ENCODE assay signal across 11 cellular contexts in genomic region chr5:95836544-95836943, GRCh38. TPM values are rescaled to one million over a fixed set of nuclear protein-coding genes. Genes with fewer than 3 reads are reported as not detected.
DNase-seq lines count a peak whose midpoint lies in the region; ATAC-seq and TF ChIP-seq lines count a peak whose summit lies in the region.
"Had no signal": no experiment of that assay in that cellular context is flagged by ENCODE, and none has a peak within 500 bp of the region (broad histone marks: within the 10 kb centered on the region; RNA-seq: fewer than 3 reads in every experiment).

No MANE protein-coding gene starts in this region.

- TF ChIP-seq RAD21 in IMR-90 (IDR thresholded peaks at IDR 0.05; ENCODE audit: low read length) = no peak

- H2AK5ac ChIP-seq in IMR-90 (ENCODE audit: low read depth, low read length) = no peak overlapping the region

- TF ChIP-seq EP300 in esophagus muscularis mucosa (IDR thresholded peaks at IDR 0.05) = no peak
- no peak for TF ChIP-seq EP300 in suprapubic skin (IDR thresholded peaks at IDR 0.05)

- no peaks in the 10 kb centered on the region for H3K79me1 ChIP-seq in IMR-90 (ENCODE audit: low read depth in 1 of 2, low read length in 2 of 2)

- no peaks in the 10 kb centered on the region for H3K27me3 ChIP-seq in IMR-90 (ENCODE audit: control insufficient read depth, insufficient read depth, low read length)
- no peaks in the 10 kb centered on the region for H3K27me3 ChIP-seq in esophagus muscularis mucosa
- no peaks in the 10 kb centered on the region for H3K27me3 ChIP-seq in suprapubic skin

- H3K9me3 ChIP-seq in IMR-90 (ENCODE audit: control insufficient read depth, insufficient read depth, low read length) = no peaks in the 10 kb centered on the region
- no peaks in the 10 kb centered on the region for H3K9me3 ChIP-seq in esophagus muscularis mucosa
- no peaks in the 10 kb centered on the region for H3K9me3 ChIP-seq in suprapubic skin

- no peak overlapping the region for H4K5ac ChIP-seq in IMR-90 (ENCODE audit: low read depth, low read length)

- H3K9ac ChIP-seq in IMR-90 (ENCODE audit: low read depth, low read length) = no peak overlapping the region

- TF ChIP-seq POLR2A in IMR-90 (IDR thresholded peaks at IDR 0.05; ENCODE audit: low read depth, low read length) (no peak), esophagus muscularis mucosa (IDR thresholded peaks at IDR 0.05; ENCODE audit: low read depth) (no peak), suprapubic skin (IDR thresholded peaks at IDR 0.05) (no peak)

- POLR2A ChIA-PET in IMR-90 (lab: Charles Lee; ENCODE audit: unreplicated experiment) = interaction anchor here (0.6 kb wide), 1 partner anchor 44 kb away, joined by 4 read pairs; no protein-coding TSS in a partner anchor

- H4K91ac ChIP-seq in IMR-90 (ENCODE audit: insufficient read depth, low read depth, low read length) = no peak overlapping the region

- CTCF ChIA-PET in IMR-90 (lab: Yijun Ruan, JAX) = interaction anchor here (1.5 kb wide), 1 partner anchor 10 kb away, joined by 3 read pairs; no protein-coding TSS in a partner anchor

- no peak overlapping the region for H3K27ac ChIP-seq in IMR-90 (ENCODE audit: insufficient read depth, low read length)
- H3K27ac ChIP-seq in esophagus muscularis mucosa (replicated peaks in 1 of 4) = peak overlapping the region in 3 of 4 donors; percentile 2 to 86 (median 16)
- peak overlapping the region; percentile 88 for H3K27ac ChIP-seq in suprapubic skin

- peak overlapping the region; percentile 7; the same call in 1 of the 2 replicates for H2BK20ac ChIP-seq in IMR-90 (ENCODE audit: low read depth, low read length)

- H3K18ac ChIP-seq in IMR-90 (ENCODE audit: low read depth, low read length) = no peak overlapping the region

- no TSS peak for BruUV-seq in IMR-90 (replicated peaks; lab: Mats Ljungman, UMichigan)

- H3K4ac ChIP-seq in IMR-90 (ENCODE audit: low read depth, low read length) = no peak overlapping the region

- intact Hi-C loops in IMR-90 (cut with micrococcal nuclease) = no loop called here
- intact Hi-C loops in esophagus muscularis mucosa (cut with DNase I) = no loop called here

- no peak overlapping the region for H3K56ac ChIP-seq in IMR-90 (ENCODE audit: extremely low read depth, insufficient read depth, low read length)

- no peaks in the 10 kb centered on the region for H3K36me3 Mint-ChIP-seq in activated T-cell treated with anti-CD3 and anti-CD28 coated beads, Interleukin-2, amount 50 U/mL, for 72 hours (ENCODE audit: insufficient read depth in 2 of 2)
- H3K36me3 Mint-ChIP-seq: WTC11 had no signal

- peak overlapping the region; percentile 67; the same call in 1 of the 3 replicates for H2BK15ac ChIP-seq in IMR-90 (ENCODE audit: low read depth, low read length)

- DNase-seq in activated T-cell treated with anti-CD3 and anti-CD28 coated beads, Interleukin-2, amount 50 U/mL, for 72 hours = no peak
- DNase-seq in activated T-cell treated with anti-CD3 and anti-CD28 coated beads, Interleukin-2, amount 50 U/mL, for 48 hours = no peak
- no peak for DNase-seq in IMR-90
- no peak for DNase-seq in esophagus muscularis mucosa (ENCODE audit: extremely low spot score)
- no peak for DNase-seq in suprapubic skin (ENCODE audit: low spot score in 2 of 2)
- DNase-seq in cortex of kidney (lab: John Stamatoyannopoulos, UW) = no peak
- DNase-seq in left lobe of liver (ENCODE audit: low spot score) = no peak
- no peak for DNase-seq in NCI-H1694 (lab: John Stamatoyannopoulos, UW)
- DNase-seq: C1 segment of cervical spinal cord; central memory CD4-positive, alpha-beta T cell had no signal

- H3K9me1 ChIP-seq in IMR-90 (ENCODE audit: insufficient read depth, low read length) = peaks cover 3% of the 10 kb centered on the region; the same call in 1 of the 2 replicates

- ATAC-seq in activated T-cell treated with anti-CD3 and anti-CD28 coated beads, Interleukin-2, amount 50 U/mL, for 72 hours (replicated peaks in 1 of 2) = no peak
- ATAC-seq in IMR-90 (ENCODE audit: low read depth) (no peak), left lobe of liver (no peak)
- ATAC-seq: WTC11 had no signal

- no peak overlapping the region for H3K4me3 ChIP-seq in IMR-90 (ENCODE audit: insufficient read depth, low read depth, low read length)
- no peak overlapping the region for H3K4me3 ChIP-seq in esophagus muscularis mucosa
- no peak overlapping the region for H3K4me3 ChIP-seq in suprapubic skin

- no peak overlapping the region for H3K4me2 ChIP-seq in IMR-90 (ENCODE audit: low read depth, low read length)

- no peak overlapping the region for H2AFZ ChIP-seq in IMR-90 (replicated peaks; ENCODE audit: low read length, poor library complexity)

- H4K8ac ChIP-seq in IMR-90 (ENCODE audit: low read depth in 2 of 2, low read length in 2 of 2) = 0 out of 4 replicates have a peak overlapping the region, but pooled peaks of 1 of the 2 experiments have one; percentile 26

- peak overlapping the region; percentile 84 to 91 for H3K4me3 Mint-ChIP-seq in activated T-cell treated with anti-CD3 and anti-CD28 coated beads, Interleukin-2, amount 50 U/mL, for 72 hours
- H3K4me3 Mint-ChIP-seq: WTC11 had no signal

- H3K36me3 ChIP-seq in IMR-90 (ENCODE audit: control insufficient read depth, insufficient read depth, low read length) (no peaks in the 10 kb centered on the region), esophagus muscularis mucosa (no peaks in the 10 kb centered on the region), suprapubic skin (no peaks in the 10 kb centered on the region)

- H3K4me1 Mint-ChIP-seq in activated T-cell treated with anti-CD3 and anti-CD28 coated beads, Interleukin-2, amount 50 U/mL, for 72 hours (ENCODE audit: low read depth) = peaks cover 51% of the 10 kb centered on the region

- no peaks in the 10 kb centered on the region for H3K27me3 Mint-ChIP-seq in activated T-cell treated with anti-CD3 and anti-CD28 coated beads, Interleukin-2, amount 50 U/mL, for 72 hours (ENCODE audit: low read depth)

- H2BK120ac ChIP-seq in IMR-90 (ENCODE audit: low read depth, low read length) = no peak overlapping the region

- H3K4me1 ChIP-seq in IMR-90 (ENCODE audit: control insufficient read depth, insufficient read depth, low read length) = peaks cover 3% of the 10 kb centered on the region
- H3K4me1 ChIP-seq in esophagus muscularis mucosa = peaks cover 23 to 30% (median 25%) of the 10 kb centered on the region in 4 donors
- H3K4me1 ChIP-seq in suprapubic skin = peaks cover 45% of the 10 kb centered on the region

- H4K20me1 ChIP-seq in IMR-90 (ENCODE audit: insufficient read depth, low read length) = no peaks in the 10 kb centered on the region

- H3K23ac ChIP-seq in IMR-90 (ENCODE audit: low read depth, low read length) = no peak overlapping the region

- dilution Hi-C loops in IMR-90 (cut with HindIII; ENCODE audit: low sequenced_read_pairs, unreplicated experiment) = no loop called here

- no peak overlapping the region for H2AK9ac ChIP-seq in IMR-90 (replicated peaks; ENCODE audit: low read depth, low read length, poor library complexity)

- H2BK5ac ChIP-seq in IMR-90 (ENCODE audit: low read depth, low read length, poor library complexity, severe bottlenecking) = no peak overlapping the region

- TF ChIP-seq CTCF in IMR-90 (conservative IDR thresholded peaks at IDR 0.05; ENCODE audit: low read depth, low read length) (no peak), esophagus muscularis mucosa (IDR thresholded peaks at IDR 0.05) (no peak), suprapubic skin (IDR thresholded peaks at IDR 0.05) (no peak)

- H3K9me3 Mint-ChIP-seq in activated T-cell treated with anti-CD3 and anti-CD28 coated beads, Interleukin-2, amount 50 U/mL, for 72 hours = no peaks in the 10 kb centered on the region
- H3K9me3 Mint-ChIP-seq: WTC11 had no signal

- no CpG with 5 or more reads among the region's 1 CpG for WGBS in IMR-90 (ENCODE audit: extremely low coverage in 2 of 2, insufficient read length in 1 of 2), 2 experiments
- 77% methylated on average over 1 of the region's 1 CpG for WGBS in esophagus muscularis mucosa
- 71% methylated on average over 1 of the region's 1 CpG for WGBS in suprapubic skin

- no peak overlapping the region for H3K14ac ChIP-seq in IMR-90 (replicated peaks; ENCODE audit: low read depth, low read length)

- peak overlapping the region; percentile 95 for H3K27ac Mint-ChIP-seq in activated T-cell treated with anti-CD3 and anti-CD28 coated beads, Interleukin-2, amount 50 U/mL, for 72 hours
- H3K27ac Mint-ChIP-seq: WTC11 had no signal

- in situ Hi-C loops in IMR-90 (cut with MboI; ENCODE audit: low sequenced_read_pairs) = no loop called here

TF ChIP-seq in IMR-90, 13 proteins besides CTCF, POLR2A, EP300 and RAD21:
- TF ChIP-seq CEBPB (IDR thresholded peaks at IDR 0.05; ENCODE audit: low read depth, low read length) (no peak), MAFK (IDR thresholded peaks at IDR 0.05; ENCODE audit: low read depth, low read length) (no peak), SMC3 (IDR thresholded peaks at IDR 0.05; ENCODE audit: low read depth, low read length) (no peak), MAZ (IDR thresholded peaks at IDR 0.05; ENCODE audit: borderline replicate concordance, low read depth, low read length) (no peak), BHLHE40 (IDR thresholded peaks at IDR 0.05; ENCODE audit: low read depth, low read length) (no peak), NFE2L2 (IDR thresholded peaks at IDR 0.05; ENCODE audit: low read depth, low read length) (no peak), RFX5 (IDR thresholded peaks at IDR 0.05; ENCODE audit: low read depth, low read length) (no peak)
- TF ChIP-seq, protein P1, sequence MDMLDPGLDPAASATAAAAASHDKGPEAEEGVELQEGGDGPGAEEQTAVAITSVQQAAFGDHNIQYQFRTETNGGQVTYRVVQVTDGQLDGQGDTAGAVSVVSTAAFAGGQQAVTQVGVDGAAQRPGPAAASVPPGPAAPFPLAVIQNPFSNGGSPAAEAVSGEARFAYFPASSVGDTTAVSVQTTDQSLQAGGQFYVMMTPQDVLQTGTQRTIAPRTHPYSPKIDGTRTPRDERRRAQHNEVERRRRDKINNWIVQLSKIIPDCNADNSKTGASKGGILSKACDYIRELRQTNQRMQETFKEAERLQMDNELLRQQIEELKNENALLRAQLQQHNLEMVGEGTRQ (IDR thresholded peaks at IDR 0.05; ENCODE audit: low read depth, low read length) = no peak

RNA-seq across cellular contexts. Expression of gene GLRX, which starts 14.0 kb away (rescaled TPM):
- 10 to 100 TPM; 19.1 to 23.4 TPM for total RNA-seq in activated T-cell treated with anti-CD3 and anti-CD28 coated beads, Interleukin-2, amount 50 U/mL, for 72 hours
- total RNA-seq in IMR-90 (2012; rRNA removed) (142 and 145 TPM in 2 replicates), esophagus muscularis mucosa (10 to 100 TPM; 14.1 to 56.0 (median 34.0) TPM), suprapubic skin (100 to 1,000 TPM in 2 of 4 donors, 10 to 100 TPM in 2; 30.9 to 151 (median 80.0) TPM), left lobe of liver (41.3 TPM)
- 193 and 277 TPM in 2 replicates for polyA plus RNA-seq in IMR-90 (2012; rRNA removed)
- 266 and 276 TPM in 2 replicates for polyA plus RNA-seq in IMR-90 (2012; cell fraction: cytosol; rRNA removed)
- polyA plus RNA-seq in IMR-90 (2012; cell fraction: nucleus; rRNA removed; ENCODE audit: low replicate concordance) = 92.8 and 245 TPM in 2 replicates
